Comparison of ENCODE assay signal across 30 cellular contexts in the genomic region with DNA sequence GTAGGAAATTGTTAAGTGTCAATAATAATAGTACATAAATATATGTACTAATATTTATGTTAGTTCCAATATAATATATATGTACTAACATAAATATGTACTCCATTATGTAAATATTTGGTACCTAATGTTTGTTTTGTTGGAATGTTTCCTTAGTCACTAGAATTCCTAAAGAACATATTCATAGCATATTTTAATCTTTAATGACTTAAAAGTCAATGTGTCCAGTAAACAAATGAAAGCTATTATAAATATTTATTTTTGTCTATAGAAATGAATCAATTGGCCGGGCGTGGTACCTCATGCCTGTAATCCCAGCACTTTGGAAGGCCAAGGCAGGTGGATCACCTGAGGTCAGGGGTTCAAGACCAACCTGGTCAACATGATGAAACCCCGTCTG.
"Had no signal": no experiment of that assay in that cellular context is flagged by ENCODE, and none has a peak within 500 bp of the region (broad histone marks: within the 10 kb centered on the region; RNA-seq: fewer than 3 reads in every experiment).

No MANE protein-coding gene starts in this region.

- FAIRE-seq: urothelium cell line had no signal

- H3K79me2 ChIP-seq: parathyroid adenoma had no signal

- H3K27me3 ChIP-seq: neutrophil, right lobe of liver, sigmoid colon, spleen, suprapubic skin, testis, tibial artery, transverse colon, upper lobe of left lung, vagina had no signal

- H3K27ac ChIP-seq: neutrophil, parathyroid adenoma, psoas muscle, right lobe of liver, sigmoid colon, spleen, suprapubic skin, testis, tibial artery, transverse colon, upper lobe of left lung, vagina had no signal

- H2AFZ ChIP-seq: parathyroid adenoma had no signal

- ATAC-seq: naive thymus-derived CD8-positive, alpha-beta T cell; natural killer cell treated with Interleukin-12 subunit alpha and Interleukin-12 subunit beta and Interleukin-15 and Interleukin-18, amount 100 ng/mL, for 72 hours; psoas muscle; right cardiac atrium; right lobe of liver; stimulated activated memory B cell treated with anti-CD40 and anti-IgM and Interleukin-4, amounts not matched to agents 10 μg/mL and 1 μg/mL and 100 μg/mL, for 72 hours; stimulated activated naive CD8-positive, alpha-beta T cell treated with anti-CD3 and anti-CD28 coated beads, Interleukin-15, amount 100 ng/mL, for 72 hours; stimulated activated naive CD8-positive, alpha-beta T cell treated with anti-CD3 and anti-CD28 coated beads, Interleukin-15, Interleukin-2, amounts not matched to agents 100 U/mL and 50 U/mL, for 24 hours had no signal

- H3K9ac ChIP-seq: parathyroid adenoma had no signal

- H3K4me2 ChIP-seq: smooth muscle cell had no signal

- DNase-seq: naive B cell; naive thymus-derived CD8-positive, alpha-beta T cell; nephron progenitor cell; nucleus accumbens; psoas muscle; right cardiac atrium; right lobe of liver; sigmoid colon; spleen; stimulated activated CD4-positive, alpha-beta T cell treated with anti-CD3 and anti-CD28 coated beads, Interleukin-12 subunit alpha, Interleukin-12 subunit beta, amount 100 ng/mL, for 4 hours; stimulated activated CD4-positive, alpha-beta T cell treated with anti-CD3 and anti-CD28 coated beads, Interleukin-1b, Interleukin-23, amount 100 ng/mL, for 48 hours; stimulated activated CD4-positive, alpha-beta T cell treated with anti-CD3 and anti-CD28 coated beads, Interleukin-4, amount 100 ng/mL, for 1 hour; stimulated activated CD4-positive, alpha-beta T cell treated with anti-CD3 and anti-CD28 coated beads, Interleukin-4, amount 100 ng/mL, for 4 hours; stimulated activated CD8-positive, alpha-beta memory T cell treated with anti-CD3 and anti-CD28 coated beads, Interleukin-4, amount 100 ng/mL, for 48 hours; stimulated activated naive CD4-positive, alpha-beta T cell; stimulated activated naive CD8-positive, alpha-beta T cell treated with anti-CD3 and anti-CD28 coated beads, Interleukin-15, amount 100 ng/mL, for 72 hours; stimulated activated naive CD8-positive, alpha-beta T cell treated with anti-CD3 and anti-CD28 coated beads, Interleukin-15, Interleukin-2, amounts not matched to agents 100 U/mL and 50 U/mL, for 24 hours; substantia nigra; testis; tibial artery; transverse colon; upper lobe of left lung had no signal

- H3K9me3 ChIP-seq: neutrophil, right lobe of liver, suprapubic skin, testis, tibial artery, transverse colon, upper lobe of left lung, vagina had no signal

- H3K4me1 ChIP-seq: parathyroid adenoma, psoas muscle, right lobe of liver, sigmoid colon, spleen, suprapubic skin, testis, tibial artery, transverse colon, upper lobe of left lung, vagina had no signal

- H3K36me3 ChIP-seq: neutrophil, right lobe of liver, sigmoid colon, spleen, suprapubic skin, tibial artery, transverse colon, upper lobe of left lung, vagina had no signal

- H3K4me3 ChIP-seq: psoas muscle, right lobe of liver, sigmoid colon, smooth muscle cell, spleen, suprapubic skin, testis, tibial artery, transverse colon, upper lobe of left lung, vagina had no signal
